ENCODE assay signal across 16 cellular contexts in genomic region chr13:71758823-71759222, GRCh38.
DNase-seq lines count a peak whose midpoint lies in the region; ATAC-seq and TF ChIP-seq lines count a peak whose summit lies in the region.
"Had no signal": no experiment of that assay in that cellular context is flagged by ENCODE, and none has a peak within 500 bp of the region (broad histone marks: within the 10 kb centered on the region; RNA-seq: fewer than 3 reads in every experiment).

No MANE protein-coding gene starts in this region.

- CTCF ChIA-PET in Caco-2 (lab: Charles Lee): no interaction called here

- H3K27me3 Mint-ChIP-seq in Caco-2 (ENCODE audit: insufficient read depth, unreplicated experiment): peaks cover 2% of the 10 kb centered on the region
- H3K27me3 Mint-ChIP-seq: activated CD4-positive, alpha-beta T cell treated with anti-CD3 and anti-CD28 coated beads, Interleukin-2, amount 10 ng/mL, durations not matched to agents 7 days and 5 days had no signal

- peak; percentile 49; the same call in 1 of the 2 replicates for TF ChIP-seq EP300 in Ishikawa (IDR thresholded peaks at IDR 0.05; ENCODE audit: borderline replicate concordance)

- no TSS peak for BruUV-seq in Caco-2 (replicated peaks; lab: Mats Ljungman, UMichigan)

- no peak overlapping the region for H3K4me3 ChIP-seq in body of pancreas
- H3K4me3 ChIP-seq in Caco-2 (ENCODE audit: low read depth, low read length): no peak overlapping the region
- H3K4me3 ChIP-seq: colonic mucosa had no signal

- POLR2A ChIA-PET in Caco-2 (lab: Charles Lee): no interaction called here

- DNase-seq in COLO829 (ENCODE audit: low spot score): peak; percentile 3
- DNase-seq in body of pancreas: no peak
- peak; percentile 91 for DNase-seq in left kidney (ENCODE audit: low read depth, low spot score)
- DNase-seq in Caco-2: no peak
- DNase-seq in NCI-H774 (lab: John Stamatoyannopoulos, UW): no peak
- no peak for DNase-seq in Kasumi-1 (lab: John Stamatoyannopoulos, UW)
- DNase-seq: activated CD4-positive, alpha-beta T cell treated with anti-CD3 and anti-CD28 coated beads, Interleukin-2, amount 10 ng/mL, durations not matched to agents 7 days and 5 days; activated T-cell treated with anti-CD3 and anti-CD28 coated beads, Interleukin-2, amount 50 U/mL, for 48 hours; amniotic stem cell; colonic mucosa; NCI-H1436 treated with DMSO at 0.1 percent for 48 hours; SIG-M5; stimulated activated CD4-positive, alpha-beta T cell treated with anti-CD3 and anti-CD28 coated beads, Interleukin-12 subunit alpha, Interleukin-12 subunit beta, amount 100 ng/mL, for 4 hours; T1000 had no signal

- no peak for TF ChIP-seq RAD21 in Ishikawa (IDR thresholded peaks at IDR 0.05; ENCODE audit: low read depth)

- WGBS in body of pancreas, 2 donors: 15 to 16% methylated on average over 2 of the region's 2 CpGs

- H3K27me3 ChIP-seq in body of pancreas (no peaks in the 10 kb centered on the region), Caco-2 (replicated peaks; ENCODE audit: control insufficient read depth, insufficient read depth, low read length) (no peaks in the 10 kb centered on the region)
- H3K27me3 ChIP-seq: colonic mucosa had no signal

- no peaks in the 10 kb centered on the region for H3K9me3 Mint-ChIP-seq in Caco-2 (ENCODE audit: unreplicated experiment)
- H3K9me3 Mint-ChIP-seq: activated CD4-positive, alpha-beta T cell treated with anti-CD3 and anti-CD28 coated beads, Interleukin-2, amount 10 ng/mL, durations not matched to agents 7 days and 5 days had no signal

- intact Hi-C loops in body of pancreas (cut with DNase I) (no loop called here), Caco-2 (cut with micrococcal nuclease; ENCODE audit: unreplicated experiment) (no loop called here)

- no peak for TF ChIP-seq POLR2A in body of pancreas (IDR thresholded peaks at IDR 0.05)

- no peaks in the 10 kb centered on the region for H3K36me3 Mint-ChIP-seq in Caco-2 (ENCODE audit: insufficient read depth, unreplicated experiment)

- TF ChIP-seq CTCF in body of pancreas (IDR thresholded peaks at IDR 0.05) (no peak), Caco-2 (IDR thresholded peaks at IDR 0.05; ENCODE audit: insufficient read depth in 1 of 2, low read depth in 1 of 2, low read length in 1 of 2, severe bottlenecking in 1 of 2, unreplicated experiment in 1 of 2) (no peak)

- H3K4me1 ChIP-seq in body of pancreas (peaks cover 7% of the 10 kb centered on the region), Caco-2 (no peaks in the 10 kb centered on the region)
- H3K4me1 ChIP-seq: colonic mucosa had no signal

- H3K4me3 Mint-ChIP-seq in Caco-2 (ENCODE audit: unreplicated experiment): no peak overlapping the region
- H3K4me3 Mint-ChIP-seq: activated CD4-positive, alpha-beta T cell treated with anti-CD3 and anti-CD28 coated beads, Interleukin-2, amount 10 ng/mL, durations not matched to agents 7 days and 5 days had no signal

- no peak overlapping the region for H3K27ac Mint-ChIP-seq in Caco-2 (ENCODE audit: unreplicated experiment)
- H3K27ac Mint-ChIP-seq: activated CD4-positive, alpha-beta T cell treated with anti-CD3 and anti-CD28 coated beads, Interleukin-2, amount 10 ng/mL, durations not matched to agents 7 days and 5 days had no signal

- peak overlapping the region in 2 of 4 donors; percentile 10 to 35 for H3K27ac ChIP-seq in body of pancreas
- H3K27ac ChIP-seq: colonic mucosa had no signal

- H3K4me1 Mint-ChIP-seq in Caco-2 (ENCODE audit: low read depth, unreplicated experiment): peaks cover 7% of the 10 kb centered on the region
- H3K4me1 Mint-ChIP-seq: activated CD4-positive, alpha-beta T cell treated with anti-CD3 and anti-CD28 coated beads, Interleukin-2, amount 10 ng/mL, durations not matched to agents 7 days and 5 days had no signal

- H3K36me3 ChIP-seq in body of pancreas (replicated peaks in 1 of 2; ENCODE audit: insufficient read depth in 1 of 2, low read depth in 2 of 2): no peaks in the 10 kb centered on the region
- H3K36me3 ChIP-seq in Caco-2 (ENCODE audit: control insufficient read depth, insufficient read depth, low read length): no peaks in the 10 kb centered on the region
- H3K36me3 ChIP-seq: colonic mucosa had no signal

- ATAC-seq in body of pancreas (peak; percentile 34), GM21619 (IDR thresholded peaks at IDR 0.05; ENCODE audit: unreplicated experiment) (no peak)

- H3K9me3 ChIP-seq in body of pancreas (no peaks in the 10 kb centered on the region), Caco-2 (no peaks in the 10 kb centered on the region)
- H3K9me3 ChIP-seq: colonic mucosa had no signal

TF ChIP-seq in Ishikawa, 13 proteins besides CTCF, POLR2A, EP300 and RAD21:
- TF ChIP-seq NFIC (IDR thresholded peaks at IDR 0.05) (0 out of 2 replicates have a peak, but pooled peaks have one; percentile 22), CREB1 (IDR thresholded peaks at IDR 0.05; ENCODE audit: low read depth) (no peak), TCF12 (IDR thresholded peaks at IDR 0.05; ENCODE audit: low read depth) (peak; percentile 33; the same call in 1 of the 2 replicates)

Comparison
In these comparisons a context has a peak if more than half of its experiments do, and no peak if none do; other contexts are left out.
1. DNase-seq: peak in COLO829 (single experiment) and left kidney (single experiment); none in body of pancreas (0 of 4), Caco-2 (0 of 2), NCI-H774 (single experiment) and Kasumi-1 (0 of 2).